Comparison of ENCODE assay signal across 9 cellular contexts in genomic region chr13:94660695-94661324, GRCh38. TPM values are rescaled to one million over a fixed set of nuclear protein-coding genes. Genes with fewer than 3 reads are reported as not detected.
DNase-seq lines count a peak whose midpoint lies in the region; ATAC-seq and TF ChIP-seq lines count a peak whose summit lies in the region.
"Had no signal": no experiment of that assay in that cellular context is flagged by ENCODE, and none has a peak within 500 bp of the region (broad histone marks: within the 10 kb centered on the region; RNA-seq: fewer than 3 reads in every experiment).

No MANE protein-coding gene starts in this region.

- no peak overlapping the region for H3K4me3 Mint-ChIP-seq in T-helper 2 cell treated with Interferon-gamma antibody and Interleukin-4, amounts not matched to agents 5 μg/mL and 100 μg/mL, for 36 hours
- H3K4me3 Mint-ChIP-seq: activated B cell treated with CpG ODN at 0.5 μM for 24 hours had no signal

- CTCF ChIA-PET in AG04450 (lab: Charles Lee), result interaction anchor here (0.7 to 3.5 kb wide), 17 partner anchors 9 to 819 kb away, joined by 3 to 35 read pairs (median 4); no protein-coding TSS in a partner anchor

- peaks cover 35% of the 10 kb centered on the region for H3K27me3 ChIP-seq in AG04450 (ENCODE audit: control insufficient read depth, insufficient read depth, low read length)
- peaks cover 35% of the 10 kb centered on the region for H3K27me3 ChIP-seq in transverse colon

- H3K27ac Mint-ChIP-seq in T-helper 2 cell treated with Interferon-gamma antibody and Interleukin-4, amounts not matched to agents 5 μg/mL and 100 μg/mL, for 36 hours, result no peak overlapping the region
- H3K27ac Mint-ChIP-seq: activated B cell treated with CpG ODN at 0.5 μM for 24 hours had no signal

- no peak overlapping the region for H3K27ac ChIP-seq in AG04450 (ENCODE audit: low read depth, low read length)
- H3K27ac ChIP-seq in transverse colon, result no peak overlapping the region

- DNase-seq in AG04450 (ENCODE audit: low read depth, low spot score) (no peak), NCI-H82 treated with DMSO at 0.1 percent for 48 hours (lab: John Stamatoyannopoulos, UW; ENCODE audit: unreplicated experiment) (peak; percentile 60), fibroblast of gingiva (ENCODE audit: low read depth) (peak; percentile 24), dedifferentiated amniotic fluid mesenchymal stem cell (ENCODE audit: extremely low spot score) (no peak), transverse colon (no peak)
- no peak for DNase-seq in T-helper 2 cell treated with Interferon-gamma antibody and Interleukin-4, amounts not matched to agents 5 μg/mL and 100 μg/mL, for 36 hours (ENCODE audit: low spot score)
- no peak for DNase-seq in stimulated activated naive CD4-positive, alpha-beta T cell treated with Interleukin-2 at 50 U/mL for 16 hours (lab: John Stamatoyannopoulos, UW)
- DNase-seq: activated B cell treated with CpG ODN at 0.5 μM for 24 hours had no signal

- no peak for TF ChIP-seq POLR2A in transverse colon (IDR thresholded peaks at IDR 0.05)

- TF ChIP-seq EP300 in transverse colon (IDR thresholded peaks at IDR 0.05; ENCODE audit: low read depth), result no peak

- POLR2A ChIA-PET in AG04450 (lab: Yijun Ruan, JAX), result interaction anchor here (0.6 kb wide), 1 partner anchor 469 kb away, joined by 3 read pairs; no protein-coding TSS in a partner anchor

- no peaks in the 10 kb centered on the region for H3K9me3 Mint-ChIP-seq in T-helper 2 cell treated with Interferon-gamma antibody and Interleukin-4, amounts not matched to agents 5 μg/mL and 100 μg/mL, for 36 hours
- H3K9me3 Mint-ChIP-seq: activated B cell treated with CpG ODN at 0.5 μM for 24 hours had no signal

- H3K36me3 ChIP-seq in transverse colon, result no peaks in the 10 kb centered on the region

- H3K9me3 ChIP-seq in AG04450 (ENCODE audit: control insufficient read depth, insufficient read depth, low read length) (no peaks in the 10 kb centered on the region), transverse colon (no peaks in the 10 kb centered on the region)

- intact Hi-C loops in transverse colon (cut with DNase I; ENCODE audit: low total_unique reads), result no loop called here

- 41 to 42% methylated on average over 5 to 6 of the region's 6 CpGs for WGBS in transverse colon (ENCODE audit: low coverage in 1 of 2), 2 donors

- TF ChIP-seq CTCF in AG04450 (IDR thresholded peaks at IDR 0.05; ENCODE audit: low read depth, low read length) (peak; percentile 57), transverse colon (IDR thresholded peaks at IDR 0.05) (no peak)

- ATAC-seq in GM19351 (IDR thresholded peaks at IDR 0.05; ENCODE audit: unreplicated experiment), result peak; percentile 37

- H3K4me3 ChIP-seq in AG04450 (ENCODE audit: low read depth, low read length), result no peak overlapping the region
- no peak overlapping the region for H3K4me3 ChIP-seq in transverse colon

- peaks cover 0 to 14% (median 0%) of the 10 kb centered on the region in 4 donors for H3K4me1 ChIP-seq in transverse colon

- no peaks in the 10 kb centered on the region for H3K36me3 Mint-ChIP-seq in T-helper 2 cell treated with Interferon-gamma antibody and Interleukin-4, amounts not matched to agents 5 μg/mL and 100 μg/mL, for 36 hours (ENCODE audit: low read depth)

- H3K27me3 Mint-ChIP-seq in T-helper 2 cell treated with Interferon-gamma antibody and Interleukin-4, amounts not matched to agents 5 μg/mL and 100 μg/mL, for 36 hours (ENCODE audit: low read depth), result peaks cover 15% of the 10 kb centered on the region

- in situ Hi-C loops in transverse colon (cut with MboI; ENCODE audit: low pct_ligation_motif_present in 1 of 4, low pct_unique_long_range_greater_than_20kb in 1 of 4, low sequenced_read_pairs in 3 of 4), result no loop called here

- peaks cover 14% of the 10 kb centered on the region for H3K4me1 Mint-ChIP-seq in T-helper 2 cell treated with Interferon-gamma antibody and Interleukin-4, amounts not matched to agents 5 μg/mL and 100 μg/mL, for 36 hours (ENCODE audit: low read depth)
- H3K4me1 Mint-ChIP-seq: activated B cell treated with CpG ODN at 0.5 μM for 24 hours had no signal

RNA-seq across cellular contexts. Expression of gene SOX21, which starts 51.5 kb away (rescaled TPM):
- polyA plus RNA-seq in AG04450 (2011; rRNA removed), result not detected in 2 replicates
- polyA minus RNA-seq in AG04450 (2011; rRNA and poly(A)+ RNA removed), result not detected in 2 replicates
- total RNA-seq in transverse colon, result not detected
- total RNA-seq: activated B cell treated with CpG ODN at 0.5 μM for 24 hours had no signal

RNA-seq across cellular contexts. Expression of gene GPR180, which starts 59.2 kb away (rescaled TPM):
- 5.8 and 8.6 TPM in 2 replicates for polyA plus RNA-seq in AG04450 (2011; rRNA removed)
- polyA minus RNA-seq in AG04450 (2011; rRNA and poly(A)+ RNA removed), result 5.7 and 10.8 TPM in 2 replicates
- 1 to 10 TPM in 3 of 4 donors, under 1 TPM in 1; 0.37 to 4.9 (median 2.3) TPM for total RNA-seq in transverse colon

Comparison
In these comparisons a context has a peak if more than half of its experiments do, and no peak if none do; other contexts are left out.
1. DNase-seq: peak in NCI-H82 treated with DMSO at 0.1 percent for 48 hours (single experiment) and fibroblast of gingiva (single experiment); none in AG04450 (single experiment), T-helper 2 cell treated with Interferon-gamma antibody and Interleukin-4, amounts not matched to agents 5 μg/mL and 100 μg/mL, for 36 hours (single experiment), dedifferentiated amniotic fluid mesenchymal stem cell (single experiment), transverse colon (single experiment) and stimulated activated naive CD4-positive, alpha-beta T cell treated with Interleukin-2 at 50 U/mL for 16 hours (single experiment).